Comparison of ENCODE assay signal across 26 cellular contexts in genomic region chr18:69647695-69648094, GRCh38.
"Had no signal": no experiment of that assay in that cellular context is flagged by ENCODE, and none has a peak within 500 bp of the region (broad histone marks: within the 10 kb centered on the region; RNA-seq: fewer than 3 reads in every experiment).

No MANE protein-coding gene starts in this region.

- H3K27ac ChIP-seq: epithelial cell of prostate, esophagus squamous epithelium, gastrocnemius medialis, hepatocyte, parathyroid adenoma, right atrium auricular region, suprapubic skin, tibial artery, upper lobe of right lung, VCaP had no signal

- H3K9ac ChIP-seq: parathyroid adenoma had no signal

- DNase-seq: activated CD4-positive, alpha-beta T cell treated with anti-CD3 and anti-CD28 coated beads for 48 hours; activated CD4-positive, alpha-beta T cell treated with anti-CD3 and anti-CD28 coated beads, Interleukin-2, amount 50 U/mL, for 48 hours; activated CD8-positive, alpha-beta memory T cell treated with anti-CD3 and anti-CD28 coated beads for 24 hours; activated effector memory CD4-positive, alpha-beta T cell treated with Interleukin-2 at 50 U/mL for 16 hours; activated naive CD4-positive, alpha-beta T cell treated with Interleukin-2 at 50 U/mL for 16 hours; anterior cingulate cortex; dermis blood vessel endothelial cell; effector CD4-positive, alpha-beta T cell; esophagus squamous epithelium; gastrocnemius medialis; glutamatergic neuron; left cardiac atrium; naive thymus-derived CD4-positive, alpha-beta T cell; occipital lobe; stimulated activated CD4-positive, alpha-beta T cell treated with anti-CD3 and anti-CD28 coated beads, Interleukin-15, amount 100 ng/mL, for 24 hours; stimulated activated CD4-positive, alpha-beta T cell treated with anti-CD3 and anti-CD28 coated beads, Interleukin-2, amount 100 ng/mL, for 24 hours; stimulated activated naive B cell treated with anti-CD40 and anti-IgM and Interleukin-4, amounts not matched to agents 10 μg/mL and 1 μg/mL and 100 μg/mL, for 72 hours; tibial artery; upper lobe of right lung had no signal

- H3K9me3 ChIP-seq: esophagus squamous epithelium, gastrocnemius medialis, right atrium auricular region, suprapubic skin, tibial artery, upper lobe of right lung had no signal

- H3K79me2 ChIP-seq: hepatocyte, parathyroid adenoma had no signal

- H3K4me2 ChIP-seq: hepatocyte, smooth muscle cell had no signal

- H3K27me3 ChIP-seq: esophagus squamous epithelium, gastrocnemius medialis, hepatocyte, right atrium auricular region, suprapubic skin, tibial artery, upper lobe of right lung had no signal

- H3K4me1 ChIP-seq: esophagus squamous epithelium, gastrocnemius medialis, parathyroid adenoma, right atrium auricular region, suprapubic skin, tibial artery, upper lobe of right lung had no signal

- H2AFZ ChIP-seq: hepatocyte, parathyroid adenoma had no signal

- H3K36me3 ChIP-seq: esophagus squamous epithelium, gastrocnemius medialis, right atrium auricular region, suprapubic skin, tibial artery, upper lobe of right lung had no signal

- H3K4me3 ChIP-seq: esophagus squamous epithelium, gastrocnemius medialis, hepatocyte, right atrium auricular region, smooth muscle cell, suprapubic skin, tibial artery, upper lobe of right lung had no signal
